In genomic region chr2:69062307-69062706, GRCh38 we compare ENCODE assay signal across 1 cellular context.
A peak's percentile ranks its signal among the peaks of the same experiment; 100 is the strongest.
TF ChIP-seq lines count a peak whose summit lies in the region.

No MANE protein-coding gene starts in this region.

TF ChIP-seq in HepG2, 621 proteins besides CTCF, POLR2A, EP300 and RAD21 (continued from another document and continues in another):
- TF ChIP-seq ZBTB40 (IDR thresholded peaks at IDR 0.05) (no peak), ZBTB40 (CRISPR knock-in tag; IDR thresholded peaks at IDR 0.05) (no peak), ZNF274 (CRISPR knock-in tag; IDR thresholded peaks at IDR 0.05) (no peak), MED8 (CRISPR knock-in tag; IDR thresholded peaks at IDR 0.05; ENCODE audit: insufficient replicate concordance) (no peak), NCOR1 (IDR thresholded peaks at IDR 0.05; ENCODE audit: borderline replicate concordance, low read length) (peak; percentile 67; the same call in 1 of the 2 replicates), HHEX (CRISPR knock-in tag; IDR thresholded peaks at IDR 0.05) (no peak), MTERF4 (CRISPR knock-in tag; IDR thresholded peaks at IDR 0.05) (no peak), ZNF839 (CRISPR knock-in tag; IDR thresholded peaks at IDR 0.05; ENCODE audit: borderline replicate concordance) (no peak), ZNF143 (CRISPR knock-in tag; IDR thresholded peaks at IDR 0.05) (no peak), REPIN1 (CRISPR knock-in tag; IDR thresholded peaks at IDR 0.05; ENCODE audit: borderline replicate concordance, low read depth) (no peak; the same call in 1 of the 2 replicates), HNRNPUL1 (IDR thresholded peaks at IDR 0.05; ENCODE audit: low read depth, low read length) (no peak), ZNF710 (CRISPR knock-in tag; IDR thresholded peaks at IDR 0.05; ENCODE audit: borderline replicate concordance) (peak; percentile 64; the same call in 1 of the 2 replicates), ZSCAN31 (CRISPR knock-in tag; IDR thresholded peaks at IDR 0.05; ENCODE audit: low read depth) (0 out of 2 replicates have a peak, but pooled peaks have one; percentile 23), RFX1 (IDR thresholded peaks at IDR 0.05) (no peak), GATAD2A (CRISPR knock-in tag; IDR thresholded peaks at IDR 0.05) (peak; percentile 85), FOXJ3 (CRISPR knock-in tag; IDR thresholded peaks at IDR 0.05; ENCODE audit: borderline replicate concordance) (0 out of 2 replicates have a peak, but pooled peaks have one; percentile 34), HDAC2 (CRISPR knock-in tag; IDR thresholded peaks at IDR 0.05) (peak; percentile 50; the same call in 1 of the 2 replicates), BRCA1 (CRISPR knock-in tag; IDR thresholded peaks at IDR 0.05) (no peak), REXO4 (CRISPR knock-in tag; IDR thresholded peaks at IDR 0.05; ENCODE audit: borderline replicate concordance) (no peak), IRF1 (CRISPR knock-in tag; IDR thresholded peaks at IDR 0.05; ENCODE audit: low read depth) (no peak), ZNF451 (CRISPR knock-in tag; IDR thresholded peaks at IDR 0.05) (no peak), ZNF232 (CRISPR knock-in tag; IDR thresholded peaks at IDR 0.05; ENCODE audit: borderline replicate concordance) (no peak), KLF16 (CRISPR knock-in tag; IDR thresholded peaks at IDR 0.05) (no peak), AKAP8 (CRISPR knock-in tag; IDR thresholded peaks at IDR 0.05) (no peak), CREB3 (CRISPR knock-in tag; IDR thresholded peaks at IDR 0.05) (no peak), ZEB1 (IDR thresholded peaks at IDR 0.05; ENCODE audit: insufficient replicate concordance, low read depth) (no peak), ZNF331 (CRISPR knock-in tag; IDR thresholded peaks at IDR 0.05) (0 out of 2 replicates have a peak, but pooled peaks have one; percentile 50), SNAPC5 (CRISPR knock-in tag; IDR thresholded peaks at IDR 0.05; ENCODE audit: borderline replicate concordance) (no peak), MED13 (CRISPR knock-in tag; IDR thresholded peaks at IDR 0.05) (no peak), PRDM4 (CRISPR knock-in tag; IDR thresholded peaks at IDR 0.05; ENCODE audit: borderline replicate concordance) (no peak), SALL1 (CRISPR knock-in tag; IDR thresholded peaks at IDR 0.05) (peak; percentile 92), CBFB (CRISPR knock-in tag; IDR thresholded peaks at IDR 0.05) (no peak), MLLT10 (CRISPR knock-in tag; IDR thresholded peaks at IDR 0.05) (no peak), TRIM22 (IDR thresholded peaks at IDR 0.05) (no peak), PRDM15 (CRISPR knock-in tag; IDR thresholded peaks at IDR 0.05) (no peak; the same call in 1 of the 2 replicates), JARID2 (CRISPR knock-in tag; IDR thresholded peaks at IDR 0.05; ENCODE audit: insufficient replicate concordance) (no peak)
